Comparison of ENCODE assay signal across 9 cellular contexts in genomic region chr17:10127819-10128375, GRCh38.
A peak's percentile ranks its signal among the peaks of the same experiment; 100 is the strongest.
DNase-seq lines count a peak whose midpoint lies in the region; ATAC-seq and TF ChIP-seq lines count a peak whose summit lies in the region.
"Had no signal": no experiment of that assay in that cellular context is flagged by ENCODE, and none has a peak within 500 bp of the region (broad histone marks: within the 10 kb centered on the region; RNA-seq: fewer than 3 reads in every experiment).

No MANE protein-coding gene starts in this region.

- peak; percentile 57 for DNase-seq in H7
- DNase-seq in brain pericyte (ENCODE audit: low read depth, low spot score), result peak; percentile 29
- DNase-seq in kidney epithelial cell (ENCODE audit: low read depth), result peak; percentile 77
- DNase-seq in spleen, result peak; percentile 85
- DNase-seq in HPDE6-E6E7 (ENCODE audit: extremely low spot score), result no peak
- DNase-seq in activated CD4-positive, alpha-beta T cell treated with anti-CD3 and anti-CD28 coated beads for 1 hour, result no peak

- no peaks in the 10 kb centered on the region for H3K9me3 ChIP-seq in spleen

- TF ChIP-seq CTCF in kidney epithelial cell (IDR thresholded peaks at IDR 0.05; ENCODE audit: insufficient read depth, low read length, poor library complexity, severe bottlenecking) (peak; percentile 1), spleen (IDR thresholded peaks at IDR 0.05 in 8 of 11, conservative IDR thresholded peaks at IDR 0.05 in 3 of 11) (no peak)

- no peaks in the 10 kb centered on the region for H3K27me3 ChIP-seq in H7 (ENCODE audit: control insufficient read depth, insufficient read depth, low read length)
- H3K27me3 ChIP-seq in kidney epithelial cell (ENCODE audit: control insufficient read depth, insufficient read depth, low read length), result no peaks in the 10 kb centered on the region
- H3K27me3 ChIP-seq in spleen (replicated peaks in 1 of 7), result no peaks in the 10 kb centered on the region

- H3K36me3 ChIP-seq in H7 (replicated peaks; ENCODE audit: control insufficient read depth, insufficient read depth, low read length) (no peaks in the 10 kb centered on the region), kidney epithelial cell (ENCODE audit: control insufficient read depth, insufficient read depth, low read length) (no peaks in the 10 kb centered on the region), spleen (no peaks in the 10 kb centered on the region)

- peaks cover 13 to 63% (median 27%) of the 10 kb centered on the region in 6 donors for H3K4me1 ChIP-seq in spleen

- H3K4me3 ChIP-seq in H7 (ENCODE audit: insufficient read depth, low read depth, low read length) (no peak overlapping the region), kidney epithelial cell (ENCODE audit: low read depth, low read length) (no peak overlapping the region), spleen (no peak overlapping the region)

- peak overlapping the region in 7 of 8 donors; percentile 41 to 74 (median 63) for H3K27ac ChIP-seq in spleen
- H3K27ac ChIP-seq: epithelial cell of prostate had no signal

- TF ChIP-seq POLR2A in spleen (IDR thresholded peaks at IDR 0.05), result no peak

- intact Hi-C loops in spleen (cut with DNase I; ENCODE audit: low total_unique reads), result no loop called here

- no peak for ATAC-seq in HG02973 (IDR thresholded peaks at IDR 0.05; ENCODE audit: unreplicated experiment)
- no peak for ATAC-seq in HG03439 (IDR thresholded peaks at IDR 0.05; ENCODE audit: unreplicated experiment)

- WGBS in spleen, 5 donors, result 35 to 52% (median 44%) methylated on average over 12 to 17 of the region's 17 CpGs

Comparison
In these comparisons a context has a peak if more than half of its experiments do, and no peak if none do; other contexts are left out.
1. DNase-seq: peak in H7 (single experiment), brain pericyte (single experiment), kidney epithelial cell (single experiment) and spleen (single experiment); none in HPDE6-E6E7 (single experiment) and activated CD4-positive, alpha-beta T cell treated with anti-CD3 and anti-CD28 coated beads for 1 hour (single experiment).